ENCODE assay signal across 1 cellular context in genomic region chr5:14728109-14728938, GRCh38.
TF ChIP-seq lines count a peak whose summit lies in the region.

No MANE protein-coding gene starts in this region.

TF ChIP-seq in HepG2, 621 proteins besides CTCF, POLR2A, EP300 and RAD21 (continued from another document and continues in another):
- TF ChIP-seq, protein P1, sequence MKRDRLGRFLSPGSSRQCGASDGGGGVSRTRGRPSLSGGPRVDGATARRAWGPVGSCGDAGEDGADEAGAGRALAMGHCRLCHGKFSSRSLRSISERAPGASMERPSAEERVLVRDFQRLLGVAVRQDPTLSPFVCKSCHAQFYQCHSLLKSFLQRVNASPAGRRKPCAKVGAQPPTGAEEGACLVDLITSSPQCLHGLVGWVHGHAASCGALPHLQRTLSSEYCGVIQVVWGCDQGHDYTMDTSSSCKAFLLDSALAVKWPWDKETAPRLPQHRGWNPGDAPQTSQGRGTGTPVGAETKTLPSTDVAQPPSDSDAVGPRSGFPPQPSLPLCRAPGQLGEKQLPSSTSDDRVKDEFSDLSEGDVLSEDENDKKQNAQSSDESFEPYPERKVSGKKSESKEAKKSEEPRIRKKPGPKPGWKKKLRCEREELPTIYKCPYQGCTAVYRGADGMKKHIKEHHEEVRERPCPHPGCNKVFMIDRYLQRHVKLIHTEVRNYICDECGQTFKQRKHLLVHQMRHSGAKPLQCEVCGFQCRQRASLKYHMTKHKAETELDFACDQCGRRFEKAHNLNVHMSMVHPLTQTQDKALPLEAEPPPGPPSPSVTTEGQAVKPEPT (CRISPR knock-in tag; IDR thresholded peaks at IDR 0.05; ENCODE audit: low read depth): no peak
- TF ChIP-seq ZBTB7A (CRISPR knock-in tag; IDR thresholded peaks at IDR 0.05): no peak
- TF ChIP-seq ZNF570 (CRISPR knock-in tag; IDR thresholded peaks at IDR 0.05; ENCODE audit: borderline replicate concordance): no peak
- no peak for TF ChIP-seq ZBTB8A (CRISPR knock-in tag; IDR thresholded peaks at IDR 0.05; ENCODE audit: borderline replicate concordance, low read depth)
- TF ChIP-seq, protein P2, sequence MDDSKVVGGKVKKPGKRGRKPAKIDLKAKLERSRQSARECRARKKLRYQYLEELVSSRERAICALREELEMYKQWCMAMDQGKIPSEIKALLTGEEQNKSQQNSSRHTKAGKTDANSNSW (CRISPR knock-in tag; IDR thresholded peaks at IDR 0.05; ENCODE audit: borderline replicate concordance): no peak
- no peak for TF ChIP-seq ARHGAP35 (CRISPR knock-in tag; IDR thresholded peaks at IDR 0.05; ENCODE audit: borderline replicate concordance)
- peak; percentile 69 for TF ChIP-seq XRCC5 (optimal IDR thresholded peaks at IDR 0.05; ENCODE audit: low read length)
- TF ChIP-seq TBP (CRISPR knock-in tag; IDR thresholded peaks at IDR 0.05): 0 out of 2 replicates have a peak, but pooled peaks have one; percentile 71
- no peak for TF ChIP-seq ZNF770 (CRISPR knock-in tag; IDR thresholded peaks at IDR 0.05)
- TF ChIP-seq RXRB (CRISPR knock-in tag; IDR thresholded peaks at IDR 0.05; ENCODE audit: borderline replicate concordance): peak; percentile 99
- TF ChIP-seq, protein P3, sequence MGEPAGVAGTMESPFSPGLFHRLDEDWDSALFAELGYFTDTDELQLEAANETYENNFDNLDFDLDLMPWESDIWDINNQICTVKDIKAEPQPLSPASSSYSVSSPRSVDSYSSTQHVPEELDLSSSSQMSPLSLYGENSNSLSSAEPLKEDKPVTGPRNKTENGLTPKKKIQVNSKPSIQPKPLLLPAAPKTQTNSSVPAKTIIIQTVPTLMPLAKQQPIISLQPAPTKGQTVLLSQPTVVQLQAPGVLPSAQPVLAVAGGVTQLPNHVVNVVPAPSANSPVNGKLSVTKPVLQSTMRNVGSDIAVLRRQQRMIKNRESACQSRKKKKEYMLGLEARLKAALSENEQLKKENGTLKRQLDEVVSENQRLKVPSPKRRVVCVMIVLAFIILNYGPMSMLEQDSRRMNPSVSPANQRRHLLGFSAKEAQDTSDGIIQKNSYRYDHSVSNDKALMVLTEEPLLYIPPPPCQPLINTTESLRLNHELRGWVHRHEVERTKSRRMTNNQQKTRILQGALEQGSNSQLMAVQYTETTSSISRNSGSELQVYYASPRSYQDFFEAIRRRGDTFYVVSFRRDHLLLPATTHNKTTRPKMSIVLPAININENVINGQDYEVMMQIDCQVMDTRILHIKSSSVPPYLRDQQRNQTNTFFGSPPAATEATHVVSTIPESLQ (CRISPR knock-in tag; conservative IDR thresholded peaks at IDR 0.05): no peak
- no peak for TF ChIP-seq NKX3-1 (CRISPR knock-in tag; IDR thresholded peaks at IDR 0.05)
- TF ChIP-seq, protein P4, sequence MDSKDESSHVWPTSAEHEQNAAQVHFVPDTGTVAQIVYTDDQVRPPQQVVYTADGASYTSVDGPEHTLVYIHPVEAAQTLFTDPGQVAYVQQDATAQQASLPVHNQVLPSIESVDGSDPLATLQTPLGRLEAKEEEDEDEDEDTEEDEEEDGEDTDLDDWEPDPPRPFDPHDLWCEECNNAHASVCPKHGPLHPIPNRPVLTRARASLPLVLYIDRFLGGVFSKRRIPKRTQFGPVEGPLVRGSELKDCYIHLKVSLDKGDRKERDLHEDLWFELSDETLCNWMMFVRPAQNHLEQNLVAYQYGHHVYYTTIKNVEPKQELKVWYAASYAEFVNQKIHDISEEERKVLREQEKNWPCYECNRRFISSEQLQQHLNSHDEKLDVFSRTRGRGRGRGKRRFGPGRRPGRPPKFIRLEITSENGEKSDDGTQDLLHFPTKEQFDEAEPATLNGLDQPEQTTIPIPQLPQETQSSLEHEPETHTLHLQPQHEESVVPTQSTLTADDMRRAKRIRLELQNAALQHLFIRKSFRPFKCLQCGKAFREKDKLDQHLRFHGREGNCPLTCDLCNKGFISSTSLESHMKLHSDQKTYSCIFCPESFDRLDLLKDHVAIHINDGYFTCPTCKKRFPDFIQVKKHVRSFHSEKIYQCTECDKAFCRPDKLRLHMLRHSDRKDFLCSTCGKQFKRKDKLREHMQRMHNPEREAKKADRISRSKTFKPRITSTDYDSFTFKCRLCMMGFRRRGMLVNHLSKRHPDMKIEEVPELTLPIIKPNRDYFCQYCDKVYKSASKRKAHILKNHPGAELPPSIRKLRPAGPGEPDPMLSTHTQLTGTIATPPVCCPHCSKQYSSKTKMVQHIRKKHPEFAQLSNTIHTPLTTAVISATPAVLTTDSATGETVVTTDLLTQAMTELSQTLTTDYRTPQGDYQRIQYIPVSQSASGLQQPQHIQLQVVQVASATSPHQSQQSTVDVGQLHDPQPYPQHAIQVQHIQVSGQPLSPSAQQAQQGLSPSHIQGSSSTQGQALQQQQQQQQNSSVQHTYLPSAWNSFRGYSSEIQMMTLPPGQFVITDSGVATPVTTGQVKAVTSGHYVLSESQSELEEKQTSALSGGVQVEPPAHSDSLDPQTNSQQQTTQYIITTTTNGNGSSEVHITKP (CRISPR knock-in tag; IDR thresholded peaks at IDR 0.05; ENCODE audit: low read depth): no peak
- TF ChIP-seq, protein P5, sequence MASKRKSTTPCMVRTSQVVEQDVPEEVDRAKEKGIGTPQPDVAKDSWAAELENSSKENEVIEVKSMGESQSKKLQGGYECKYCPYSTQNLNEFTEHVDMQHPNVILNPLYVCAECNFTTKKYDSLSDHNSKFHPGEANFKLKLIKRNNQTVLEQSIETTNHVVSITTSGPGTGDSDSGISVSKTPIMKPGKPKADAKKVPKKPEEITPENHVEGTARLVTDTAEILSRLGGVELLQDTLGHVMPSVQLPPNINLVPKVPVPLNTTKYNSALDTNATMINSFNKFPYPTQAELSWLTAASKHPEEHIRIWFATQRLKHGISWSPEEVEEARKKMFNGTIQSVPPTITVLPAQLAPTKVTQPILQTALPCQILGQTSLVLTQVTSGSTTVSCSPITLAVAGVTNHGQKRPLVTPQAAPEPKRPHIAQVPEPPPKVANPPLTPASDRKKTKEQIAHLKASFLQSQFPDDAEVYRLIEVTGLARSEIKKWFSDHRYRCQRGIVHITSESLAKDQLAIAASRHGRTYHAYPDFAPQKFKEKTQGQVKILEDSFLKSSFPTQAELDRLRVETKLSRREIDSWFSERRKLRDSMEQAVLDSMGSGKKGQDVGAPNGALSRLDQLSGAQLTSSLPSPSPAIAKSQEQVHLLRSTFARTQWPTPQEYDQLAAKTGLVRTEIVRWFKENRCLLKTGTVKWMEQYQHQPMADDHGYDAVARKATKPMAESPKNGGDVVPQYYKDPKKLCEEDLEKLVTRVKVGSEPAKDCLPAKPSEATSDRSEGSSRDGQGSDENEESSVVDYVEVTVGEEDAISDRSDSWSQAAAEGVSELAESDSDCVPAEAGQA (IDR thresholded peaks at IDR 0.05; ENCODE audit: low read depth): no peak
- TF ChIP-seq, protein P5 (CRISPR knock-in tag; IDR thresholded peaks at IDR 0.05; ENCODE audit: borderline replicate concordance): no peak
- peak; percentile 46 for TF ChIP-seq POLR2G (IDR thresholded peaks at IDR 0.05; ENCODE audit: low read depth, low read length)
- TF ChIP-seq ZNF775 (CRISPR knock-in tag; IDR thresholded peaks at IDR 0.05; ENCODE audit: borderline replicate concordance): no peak
- TF ChIP-seq, protein P6, sequence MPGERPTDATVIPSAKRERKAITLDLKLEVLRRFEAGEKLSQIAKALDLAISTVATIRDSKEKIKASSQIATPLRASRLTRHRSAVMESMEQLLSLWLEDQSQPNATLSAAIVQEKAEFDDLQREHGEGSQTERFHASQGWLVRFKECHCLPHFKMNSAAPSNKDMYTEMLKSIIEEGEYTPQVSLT (CRISPR knock-in tag; IDR thresholded peaks at IDR 0.05; ENCODE audit: borderline replicate concordance, low read depth): no peak
- peak; percentile 99 for TF ChIP-seq MEIS1 (CRISPR knock-in tag; IDR thresholded peaks at IDR 0.05; ENCODE audit: borderline replicate concordance)
- TF ChIP-seq KDM5A (IDR thresholded peaks at IDR 0.05; ENCODE audit: borderline replicate concordance, low read length): no peak; the same call in 1 of the 2 replicates
- no peak; the same call in 1 of the 2 replicates for TF ChIP-seq ZSCAN25 (CRISPR knock-in tag; IDR thresholded peaks at IDR 0.05)
- TF ChIP-seq IRX3 (CRISPR knock-in tag; IDR thresholded peaks at IDR 0.05; ENCODE audit: borderline replicate concordance, low read depth): no peak
- TF ChIP-seq NONO (IDR thresholded peaks at IDR 0.05): no peak
- TF ChIP-seq NONO (CRISPR knock-in tag; conservative IDR thresholded peaks at IDR 0.05): peak; percentile 76
- no peak for TF ChIP-seq HOXD1 (CRISPR knock-in tag; IDR thresholded peaks at IDR 0.05)
- TF ChIP-seq ZNF34 (CRISPR knock-in tag; IDR thresholded peaks at IDR 0.05; ENCODE audit: borderline replicate concordance): no peak
- TF ChIP-seq BCL6 (CRISPR knock-in tag; IDR thresholded peaks at IDR 0.05): peak; percentile 95
- 0 out of 2 replicates have a peak, but pooled peaks have one; percentile 63 for TF ChIP-seq SALL2 (CRISPR knock-in tag; IDR thresholded peaks at IDR 0.05)
- TF ChIP-seq PAWR (CRISPR knock-in tag; IDR thresholded peaks at IDR 0.05; ENCODE audit: borderline replicate concordance): no peak
- TF ChIP-seq, protein P7, sequence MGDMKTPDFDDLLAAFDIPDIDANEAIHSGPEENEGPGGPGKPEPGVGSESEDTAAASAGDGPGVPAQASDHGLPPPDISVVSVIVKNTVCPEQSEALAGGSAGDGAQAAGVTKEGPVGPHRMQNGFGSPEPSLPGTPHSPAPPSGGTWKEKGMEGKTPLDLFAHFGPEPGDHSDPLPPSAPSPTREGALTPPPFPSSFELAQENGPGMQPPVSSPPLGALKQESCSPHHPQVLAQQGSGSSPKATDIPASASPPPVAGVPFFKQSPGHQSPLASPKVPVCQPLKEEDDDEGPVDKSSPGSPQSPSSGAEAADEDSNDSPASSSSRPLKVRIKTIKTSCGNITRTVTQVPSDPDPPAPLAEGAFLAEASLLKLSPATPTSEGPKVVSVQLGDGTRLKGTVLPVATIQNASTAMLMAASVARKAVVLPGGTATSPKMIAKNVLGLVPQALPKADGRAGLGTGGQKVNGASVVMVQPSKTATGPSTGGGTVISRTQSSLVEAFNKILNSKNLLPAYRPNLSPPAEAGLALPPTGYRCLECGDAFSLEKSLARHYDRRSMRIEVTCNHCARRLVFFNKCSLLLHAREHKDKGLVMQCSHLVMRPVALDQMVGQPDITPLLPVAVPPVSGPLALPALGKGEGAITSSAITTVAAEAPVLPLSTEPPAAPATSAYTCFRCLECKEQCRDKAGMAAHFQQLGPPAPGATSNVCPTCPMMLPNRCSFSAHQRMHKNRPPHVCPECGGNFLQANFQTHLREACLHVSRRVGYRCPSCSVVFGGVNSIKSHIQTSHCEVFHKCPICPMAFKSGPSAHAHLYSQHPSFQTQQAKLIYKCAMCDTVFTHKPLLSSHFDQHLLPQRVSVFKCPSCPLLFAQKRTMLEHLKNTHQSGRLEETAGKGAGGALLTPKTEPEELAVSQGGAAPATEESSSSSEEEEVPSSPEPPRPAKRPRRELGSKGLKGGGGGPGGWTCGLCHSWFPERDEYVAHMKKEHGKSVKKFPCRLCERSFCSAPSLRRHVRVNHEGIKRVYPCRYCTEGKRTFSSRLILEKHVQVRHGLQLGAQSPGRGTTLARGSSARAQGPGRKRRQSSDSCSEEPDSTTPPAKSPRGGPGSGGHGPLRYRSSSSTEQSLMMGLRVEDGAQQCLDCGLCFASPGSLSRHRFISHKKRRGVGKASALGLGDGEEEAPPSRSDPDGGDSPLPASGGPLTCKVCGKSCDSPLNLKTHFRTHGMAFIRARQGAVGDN (CRISPR knock-in tag; IDR thresholded peaks at IDR 0.05): peak; percentile 88
- peak; percentile 90 for TF ChIP-seq FOXP4 (CRISPR knock-in tag; IDR thresholded peaks at IDR 0.05)
- peak; percentile 51; the same call in 1 of the 2 replicates for TF ChIP-seq HNRNPL (IDR thresholded peaks at IDR 0.05; ENCODE audit: low read depth, low read length)
